In genomic region chr6:41306187-41306854, GRCh38 we compare ENCODE assay signal across 9 cellular contexts. TPM values are rescaled to one million over a fixed set of nuclear protein-coding genes. Genes with fewer than 3 reads are reported as not detected.
A peak's percentile ranks its signal among the peaks of the same experiment; 100 is the strongest.
DNase-seq lines count a peak whose midpoint lies in the region; ATAC-seq and TF ChIP-seq lines count a peak whose summit lies in the region.
"Had no signal": no experiment of that assay in that cellular context is flagged by ENCODE, and none has a peak within 500 bp of the region (broad histone marks: within the 10 kb centered on the region; RNA-seq: fewer than 3 reads in every experiment).

No MANE protein-coding gene starts in this region.

- TF ChIP-seq POLR2A in transverse colon (IDR thresholded peaks at IDR 0.05): no peak

- no peaks in the 10 kb centered on the region for H3K9me3 ChIP-seq in liver (ENCODE audit: control insufficient read depth in 4 of 4, low read length in 3 of 4)
- no peaks in the 10 kb centered on the region for H3K9me3 ChIP-seq in transverse colon

- ATAC-seq in activated CD8-positive, alpha-beta memory T cell treated with anti-CD3 and anti-CD28 coated beads, Interleukin-2, amount 10 ng/mL, durations not matched to agents 7 days and 5 days: no peak
- no peak for ATAC-seq in GM21576 (IDR thresholded peaks at IDR 0.05; ENCODE audit: unreplicated experiment)

- no peaks in the 10 kb centered on the region for H3K4me1 ChIP-seq in liver (ENCODE audit: control insufficient read depth in 4 of 4, insufficient read depth in 4 of 4, low read length in 3 of 4)
- H3K4me1 ChIP-seq in transverse colon: no peaks in the 10 kb centered on the region

- TF ChIP-seq CTCF in LNCAP (IDR thresholded peaks at IDR 0.05): peak; percentile 61
- peak; percentile 61 for TF ChIP-seq CTCF in liver (IDR thresholded peaks at IDR 0.05; ENCODE audit: low read depth, low read length, missing input control)
- peak; percentile 56 to 67 (median 59) for TF ChIP-seq CTCF in transverse colon (IDR thresholded peaks at IDR 0.05)

- 20% methylated on average over 13 of the region's 13 CpGs for WGBS in liver
- 28 to 31% methylated on average over 3 to 13 of the region's 13 CpGs for WGBS in transverse colon (ENCODE audit: low coverage in 1 of 2), 2 donors

- in situ Hi-C loops in T47D (cut with HindIII; ENCODE audit: low pct_unique_long_range_greater_than_20kb, low sequenced_read_pairs): no loop called here
- in situ Hi-C loops in transverse colon (cut with MboI; ENCODE audit: low pct_ligation_motif_present in 1 of 4, low pct_unique_long_range_greater_than_20kb in 1 of 4, low sequenced_read_pairs in 3 of 4): loop anchor here in 1 of 4 donors (25.0 kb wide), 1 partner anchor 219 kb away; no protein-coding TSS in a partner anchor

- H3K9ac ChIP-seq in liver (ENCODE audit: low read depth in 1 of 2, low read length in 2 of 2): no peak overlapping the region

- no peaks in the 10 kb centered on the region for H3K9me3 Mint-ChIP-seq in activated CD8-positive, alpha-beta memory T cell treated with anti-CD3 and anti-CD28 coated beads, Interleukin-2, amount 10 ng/mL, durations not matched to agents 7 days and 5 days (ENCODE audit: low read depth)
- H3K9me3 Mint-ChIP-seq: stimulated activated naive CD8-positive, alpha-beta T cell treated with anti-CD3 and anti-CD28 coated beads, Interleukin-15, Interleukin-2, amounts not matched to agents 100 ng/mL and 50 ng/mL, for 24 hours had no signal

- intact Hi-C loops in transverse colon (cut with DNase I; ENCODE audit: low total_unique reads): no loop called here

- H3K27me3 Mint-ChIP-seq in activated CD8-positive, alpha-beta memory T cell treated with anti-CD3 and anti-CD28 coated beads, Interleukin-2, amount 10 ng/mL, durations not matched to agents 7 days and 5 days: peaks cover 46% of the 10 kb centered on the region
- H3K27me3 Mint-ChIP-seq: stimulated activated naive CD8-positive, alpha-beta T cell treated with anti-CD3 and anti-CD28 coated beads, Interleukin-15, Interleukin-2, amounts not matched to agents 100 ng/mL and 50 ng/mL, for 24 hours had no signal

- CTCF ChIA-PET in activated CD8-positive, alpha-beta memory T cell treated with anti-CD3 and anti-CD28 coated beads, Interleukin-2, amount 10 ng/mL, durations not matched to agents 7 days and 5 days (lab: Charles Lee): interaction anchor here (0.7 to 5.7 kb wide), 26 partner anchors 8 to 378 kb away, joined by 3 to 73 read pairs (median 4); partner anchors contain the start of gene NCR2

- H3K36me3 ChIP-seq in liver (ENCODE audit: control insufficient read depth in 4 of 4, insufficient read depth in 3 of 4, low read depth in 1 of 4, low read length in 3 of 4) (no peaks in the 10 kb centered on the region), transverse colon (no peaks in the 10 kb centered on the region)

- no peaks in the 10 kb centered on the region for H3K36me3 Mint-ChIP-seq in activated CD8-positive, alpha-beta memory T cell treated with anti-CD3 and anti-CD28 coated beads, Interleukin-2, amount 10 ng/mL, durations not matched to agents 7 days and 5 days

- peak; percentile 72 to 74 for TF ChIP-seq RAD21 in liver (IDR thresholded peaks at IDR 0.05)

- no peak overlapping the region for H3K27ac Mint-ChIP-seq in activated CD8-positive, alpha-beta memory T cell treated with anti-CD3 and anti-CD28 coated beads, Interleukin-2, amount 10 ng/mL, durations not matched to agents 7 days and 5 days
- H3K27ac Mint-ChIP-seq: stimulated activated naive CD8-positive, alpha-beta T cell treated with anti-CD3 and anti-CD28 coated beads, Interleukin-15, Interleukin-2, amounts not matched to agents 100 ng/mL and 50 ng/mL, for 24 hours had no signal

- TF ChIP-seq EP300 in transverse colon (IDR thresholded peaks at IDR 0.05; ENCODE audit: low read depth): no peak

- H3K27ac ChIP-seq in liver (ENCODE audit: low read depth in 1 of 2, low read length in 2 of 2) (no peak overlapping the region), transverse colon (no peak overlapping the region)

- no peak overlapping the region for H3K4me3 Mint-ChIP-seq in activated CD8-positive, alpha-beta memory T cell treated with anti-CD3 and anti-CD28 coated beads, Interleukin-2, amount 10 ng/mL, durations not matched to agents 7 days and 5 days
- H3K4me3 Mint-ChIP-seq: stimulated activated naive CD8-positive, alpha-beta T cell treated with anti-CD3 and anti-CD28 coated beads, Interleukin-15, Interleukin-2, amounts not matched to agents 100 ng/mL and 50 ng/mL, for 24 hours had no signal

- H3K27me3 ChIP-seq in liver (ENCODE audit: control insufficient read depth in 4 of 4, insufficient read depth in 4 of 4, low read length in 3 of 4) (no peaks in the 10 kb centered on the region), transverse colon (peaks cover 18% of the 10 kb centered on the region)

- H3K4me3 ChIP-seq in liver (ENCODE audit: low read depth in 1 of 3, low read length in 3 of 3) (no peak overlapping the region), transverse colon (no peak overlapping the region)

- peaks cover 2% of the 10 kb centered on the region for H3K4me1 Mint-ChIP-seq in activated CD8-positive, alpha-beta memory T cell treated with anti-CD3 and anti-CD28 coated beads, Interleukin-2, amount 10 ng/mL, durations not matched to agents 7 days and 5 days

- DNase-seq in activated CD8-positive, alpha-beta memory T cell treated with anti-CD3 and anti-CD28 coated beads, Interleukin-2, amount 10 ng/mL, durations not matched to agents 7 days and 5 days: peak; percentile 61
- no peak for DNase-seq in activated CD8-positive, alpha-beta memory T cell treated with anti-CD3 and anti-CD28 coated beads for 24 hours
- DNase-seq in RPMI8226 (peak; percentile 74), T47D (ENCODE audit: low read depth in 1 of 2, low spot score in 1 of 2) (peak; percentile 31 to 73), transverse colon (peak; percentile 19)

TF ChIP-seq in liver, 16 proteins besides CTCF, POLR2A, EP300 and RAD21:
- no peak for TF ChIP-seq RXRA (IDR thresholded peaks at IDR 0.05)
- no peak for TF ChIP-seq NR2F2 (IDR thresholded peaks at IDR 0.05)
- TF ChIP-seq MAX (IDR thresholded peaks at IDR 0.05): no peak
- TF ChIP-seq, protein P1, sequence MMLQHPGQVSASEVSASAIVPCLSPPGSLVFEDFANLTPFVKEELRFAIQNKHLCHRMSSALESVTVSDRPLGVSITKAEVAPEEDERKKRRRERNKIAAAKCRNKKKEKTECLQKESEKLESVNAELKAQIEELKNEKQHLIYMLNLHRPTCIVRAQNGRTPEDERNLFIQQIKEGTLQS (IDR thresholded peaks at IDR 0.05): no peak
- no peak for TF ChIP-seq YY1 (IDR thresholded peaks at IDR 0.05)
- TF ChIP-seq SP1 (IDR thresholded peaks at IDR 0.05): no peak
- TF ChIP-seq HNF4G (IDR thresholded peaks at IDR 0.05): no peak
- no peak for TF ChIP-seq TAF1 (conservative IDR thresholded peaks at IDR 0.05)
- no peak for TF ChIP-seq JUND (IDR thresholded peaks at IDR 0.05)
- no peak for TF ChIP-seq FOXA2 (IDR thresholded peaks at IDR 0.05)

RNA-seq across cellular contexts. Expression of gene TREM1, which starts 19.8 kb away (rescaled TPM):
- not detected for total RNA-seq in activated CD8-positive, alpha-beta memory T cell treated with anti-CD3 and anti-CD28 coated beads, Interleukin-2, amount 10 ng/mL, durations not matched to agents 7 days and 5 days
- 1 to 10 TPM in 1 of 2 donors, under 1 TPM in 1; 0.09 to 1.3 TPM for total RNA-seq in liver
- polyA plus RNA-seq in liver: under 1 TPM; 0.32 to 0.43 TPM
- total RNA-seq in transverse colon: under 1 TPM in 1 of 4 donors, not detected in 3; 0.27 TPM

RNA-seq across cellular contexts. Expression of gene NCR2, which starts 29.1 kb away (rescaled TPM):
- total RNA-seq in activated CD8-positive, alpha-beta memory T cell treated with anti-CD3 and anti-CD28 coated beads, Interleukin-2, amount 10 ng/mL, durations not matched to agents 7 days and 5 days: 1 to 10 TPM in 1 of 2 experiments, under 1 TPM in 1; 0.64 to 1.4 TPM
- not detected for total RNA-seq in liver
- not detected for polyA plus RNA-seq in liver
- total RNA-seq in transverse colon: not detected
